In the genomic region with DNA sequence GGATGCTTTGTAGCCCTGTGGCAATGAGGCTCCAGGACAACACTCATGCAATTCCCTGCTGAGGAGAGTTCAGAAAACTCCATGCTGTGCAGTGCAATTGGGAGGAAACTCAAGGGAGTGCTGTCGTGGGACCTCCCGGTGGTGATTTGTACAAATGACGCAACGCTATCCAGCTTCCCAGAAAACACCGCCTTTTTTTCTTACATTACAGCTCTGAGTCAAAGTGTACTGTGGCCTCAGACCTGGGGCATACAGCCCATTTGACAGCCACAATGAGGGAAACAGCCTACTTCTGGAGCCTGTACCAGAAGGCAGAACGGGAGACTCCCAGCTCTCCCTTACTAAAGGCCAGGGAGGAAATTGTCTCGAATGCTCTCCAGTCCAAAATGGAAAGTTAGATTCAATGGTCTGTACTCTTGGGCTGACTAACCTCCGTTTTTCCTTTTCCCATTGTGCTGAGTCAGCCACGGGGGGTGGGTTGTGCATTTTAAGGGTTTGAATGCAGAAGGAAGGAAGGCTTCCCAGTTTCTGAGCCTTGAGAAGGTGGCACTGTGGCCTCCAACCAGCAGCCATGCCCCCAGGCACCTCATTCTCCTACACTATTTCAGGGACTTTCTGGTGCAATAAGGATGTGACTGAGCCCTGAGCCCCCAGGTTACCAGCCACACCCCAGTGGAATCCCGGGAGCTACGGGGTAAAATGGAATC, we compare ENCODE assay signal across 8 cellular contexts. TPM values are rescaled to one million over a fixed set of nuclear protein-coding genes. Genes with fewer than 3 reads are reported as not detected.
DNase-seq lines count a peak whose midpoint lies in the region; ATAC-seq and TF ChIP-seq lines count a peak whose summit lies in the region.
"Had no signal": no experiment of that assay in that cellular context is flagged by ENCODE, and none has a peak within 500 bp of the region (broad histone marks: within the 10 kb centered on the region; RNA-seq: fewer than 3 reads in every experiment).

No MANE protein-coding gene starts in this region.

- peak in 1 of 4 donors; percentile 45 for TF ChIP-seq EP300 in upper lobe of left lung (IDR thresholded peaks at IDR 0.05)

- no peak overlapping the region for H3K4me3 Mint-ChIP-seq in activated naive CD8-positive, alpha-beta T cell treated with anti-CD3 and anti-CD28 coated beads for 36 hours
- H3K4me3 Mint-ChIP-seq: activated CD8-positive, alpha-beta T cell treated with anti-CD3 and anti-CD28 coated beads for 36 hours had no signal

- peaks cover 2% of the 10 kb centered on the region for H3K36me3 Mint-ChIP-seq in activated naive CD8-positive, alpha-beta T cell treated with anti-CD3 and anti-CD28 coated beads for 36 hours

- H3K27ac ChIP-seq in breast epithelium (peak overlapping the region; percentile 33 to 85), upper lobe of left lung (peak overlapping the region in 2 of 4 donors; percentile 12 to 43)

- H3K9me3 Mint-ChIP-seq in activated naive CD8-positive, alpha-beta T cell treated with anti-CD3 and anti-CD28 coated beads for 36 hours, result no peaks in the 10 kb centered on the region
- H3K9me3 Mint-ChIP-seq: activated CD8-positive, alpha-beta T cell treated with anti-CD3 and anti-CD28 coated beads for 36 hours had no signal

- no peak for TF ChIP-seq CTCF in breast epithelium (IDR thresholded peaks at IDR 0.05)
- TF ChIP-seq CTCF in lower leg skin (IDR thresholded peaks at IDR 0.05), result no peak
- TF ChIP-seq CTCF in upper lobe of left lung (IDR thresholded peaks at IDR 0.05), result no peak

- H3K36me3 ChIP-seq in MG63 (no peaks in the 10 kb centered on the region), breast epithelium (no peaks in the 10 kb centered on the region), upper lobe of left lung (no peaks in the 10 kb centered on the region)

- H3K27ac Mint-ChIP-seq in activated naive CD8-positive, alpha-beta T cell treated with anti-CD3 and anti-CD28 coated beads for 36 hours, result no peak overlapping the region
- H3K27ac Mint-ChIP-seq: activated CD8-positive, alpha-beta T cell treated with anti-CD3 and anti-CD28 coated beads for 36 hours had no signal

- no peaks in the 10 kb centered on the region for H3K27me3 ChIP-seq in MG63
- no peaks in the 10 kb centered on the region for H3K27me3 ChIP-seq in breast epithelium
- H3K27me3 ChIP-seq in upper lobe of left lung, result no peaks in the 10 kb centered on the region

- H3K4me3 ChIP-seq in MG63 (no peak overlapping the region), breast epithelium (no peak overlapping the region), lower leg skin (ENCODE audit: low read depth, poor library complexity, severe bottlenecking) (no peak overlapping the region), upper lobe of left lung (no peak overlapping the region)

- peak; percentile 63 to 89 for ATAC-seq in upper lobe of left lung (ENCODE audit: low FRiP score in 2 of 2)
- ATAC-seq: activated CD8-positive, alpha-beta T cell treated with anti-CD3 and anti-CD28 coated beads for 36 hours had no signal

- WGBS in lower leg skin, 2 donors, result 46 to 56% methylated on average over 10 to 11 of the region's 11 CpGs
- WGBS in upper lobe of left lung, 2 donors, result 58 to 62% methylated on average over 8 to 11 of the region's 11 CpGs

- intact Hi-C loops in breast epithelium (cut with DNase I; ENCODE audit: low total_unique reads) (no loop called here), lower leg skin (cut with DNase I; ENCODE audit: low total_unique reads) (no loop called here)

- TF ChIP-seq POLR2A in breast epithelium (IDR thresholded peaks at IDR 0.05) (no peak), lower leg skin (IDR thresholded peaks at IDR 0.05) (no peak), upper lobe of left lung (IDR thresholded peaks at IDR 0.05) (no peak)

- H3K9me3 ChIP-seq in MG63 (no peaks in the 10 kb centered on the region), breast epithelium (no peaks in the 10 kb centered on the region), upper lobe of left lung (no peaks in the 10 kb centered on the region)

- peaks cover 12 to 14% of the 10 kb centered on the region in 2 donors for H3K4me1 ChIP-seq in breast epithelium
- H3K4me1 ChIP-seq in upper lobe of left lung, result peaks cover 10 to 29% (median 15%) of the 10 kb centered on the region in 4 donors

- DNase-seq in MG63 (peak; percentile 84), breast epithelium (ENCODE audit: low spot score in 2 of 2) (no peak), lower leg skin (ENCODE audit: low spot score in 2 of 2) (peak; percentile 71 to 91), upper lobe of left lung (no peak), MV-4-11 (lab: John Stamatoyannopoulos, UW) (no peak)
- DNase-seq in stimulated activated CD8-positive, alpha-beta memory T cell treated with anti-CD3 and anti-CD28 coated beads, Interleukin-4, amount 100 ng/mL, for 48 hours, result no peak
- DNase-seq in activated naive CD8-positive, alpha-beta T cell treated with anti-CD3 and anti-CD28 coated beads for 36 hours, result no peak
- DNase-seq: activated CD8-positive, alpha-beta T cell treated with anti-CD3 and anti-CD28 coated beads for 36 hours had no signal

- H3K4me1 Mint-ChIP-seq in activated naive CD8-positive, alpha-beta T cell treated with anti-CD3 and anti-CD28 coated beads for 36 hours, result peaks cover 22% of the 10 kb centered on the region

- peaks cover 56% of the 10 kb centered on the region for H3K27me3 Mint-ChIP-seq in activated naive CD8-positive, alpha-beta T cell treated with anti-CD3 and anti-CD28 coated beads for 36 hours

RNA-seq across cellular contexts. Expression of a gene that starts 16.4 kb away (rescaled TPM):
- total RNA-seq in MG63 (2014; rRNA removed; shearing (Covaris generic); ENCODE audit: low replicate concordance), result 21.1 and 27.7 TPM in 2 replicates
- total RNA-seq in breast epithelium (100 to 1,000 TPM in 1 of 3 donors, 10 to 100 TPM in 2; 32.9 to 166 (median 39.0) TPM), lower leg skin (10 to 100 TPM; 12.4 to 33.4 (median 20.6) TPM), upper lobe of left lung (10 to 100 TPM; 12.2 to 86.9 (median 26.1) TPM)
- 10 to 100 TPM; 21.7 to 23.5 TPM for total RNA-seq in activated naive CD8-positive, alpha-beta T cell treated with anti-CD3 and anti-CD28 coated beads for 36 hours

Comparison
In these comparisons a context has a peak if more than half of its experiments do, and no peak if none do; other contexts are left out.
1. DNase-seq: peak in MG63 (single experiment) and lower leg skin (2 of 2); none in breast epithelium (0 of 2), upper lobe of left lung (0 of 2), MV-4-11 (single experiment), stimulated activated CD8-positive, alpha-beta memory T cell treated with anti-CD3 and anti-CD28 coated beads, Interleukin-4, amount 100 ng/mL, for 48 hours (single experiment) and activated naive CD8-positive, alpha-beta T cell treated with anti-CD3 and anti-CD28 coated beads for 36 hours (single experiment).